16 cellular contexts compared by ENCODE assay signal in the genomic region with DNA sequence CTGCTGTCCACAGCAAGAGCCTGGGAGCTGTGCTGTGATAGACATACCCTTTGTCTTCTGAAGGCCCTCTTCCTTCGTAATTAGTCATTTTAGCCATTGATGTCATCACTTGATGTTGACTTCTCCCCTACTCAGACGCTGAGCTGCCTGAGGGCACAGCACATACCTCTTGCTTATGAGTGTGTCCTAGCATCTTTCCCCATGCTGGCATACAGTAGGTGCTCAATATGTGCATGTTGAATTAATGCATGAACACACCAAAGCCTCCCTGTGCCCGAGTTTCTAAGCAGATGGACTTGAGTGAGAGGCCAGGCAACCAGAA.
DNase-seq lines count a peak whose midpoint lies in the region; ATAC-seq, FAIRE-seq and TF ChIP-seq lines count a peak whose summit lies in the region.
"Had no signal": no experiment of that assay in that cellular context is flagged by ENCODE, and none has a peak within 500 bp of the region (broad histone marks: within the 10 kb centered on the region; RNA-seq: fewer than 3 reads in every experiment).

No MANE protein-coding gene starts in this region.

- H3K4me3 Mint-ChIP-seq in activated T-cell treated with anti-CD3 and anti-CD28 coated beads, Interleukin-2, amount 50 U/mL, for 24 hours = no peak overlapping the region
- H3K4me3 Mint-ChIP-seq: nephron had no signal

- H3F3A ChIP-seq in DOHH2 (ENCODE audit: control insufficient read depth, insufficient read depth) = peaks cover 21% of the 10 kb centered on the region

- no peak overlapping the region for H3K4me3 ChIP-seq in DOHH2 (ENCODE audit: low read length)
- no peak overlapping the region for H3K4me3 ChIP-seq in foreskin fibroblast (ENCODE audit: low read depth in 1 of 2, low read length in 2 of 2)
- H3K4me3 ChIP-seq: coronary artery, esophagus squamous epithelium, left ventricle myocardium inferior had no signal

- no peaks in the 10 kb centered on the region for H3K9me2 ChIP-seq in DOHH2 (replicated peaks; ENCODE audit: control insufficient read depth, low read length)

- peaks cover 75% of the 10 kb centered on the region for H3K36me3 Mint-ChIP-seq in activated T-cell treated with anti-CD3 and anti-CD28 coated beads, Interleukin-2, amount 50 U/mL, for 24 hours (ENCODE audit: low read depth)

- H3K4me1 Mint-ChIP-seq in activated T-cell treated with anti-CD3 and anti-CD28 coated beads, Interleukin-2, amount 50 U/mL, for 24 hours (ENCODE audit: low read depth) = peaks cover 63% of the 10 kb centered on the region

- no peaks in the 10 kb centered on the region for H3K27me3 Mint-ChIP-seq in activated T-cell treated with anti-CD3 and anti-CD28 coated beads, Interleukin-2, amount 50 U/mL, for 24 hours

- peaks cover 47% of the 10 kb centered on the region for H3K79me2 ChIP-seq in DOHH2 (ENCODE audit: control insufficient read depth, low read length)

- H3K27me3 ChIP-seq in DOHH2 (ENCODE audit: control insufficient read depth, low read length) (no peaks in the 10 kb centered on the region), layer of hippocampus (ENCODE audit: control insufficient read depth, insufficient read depth, low read length) (no peaks in the 10 kb centered on the region)

- peak overlapping the region; percentile 95 for H3K27ac Mint-ChIP-seq in activated T-cell treated with anti-CD3 and anti-CD28 coated beads, Interleukin-2, amount 50 U/mL, for 24 hours
- H3K27ac Mint-ChIP-seq: nephron had no signal

- peak; percentile 68 for FAIRE-seq in HTR-8/SVneo (lab: Jason Lieb, UNC)

- no peak for TF ChIP-seq CTCF in DOHH2 (IDR thresholded peaks at IDR 0.05; ENCODE audit: low read depth, low read length, poor library complexity, severe bottlenecking)
- no peak for TF ChIP-seq CTCF in foreskin fibroblast (IDR thresholded peaks at IDR 0.05; ENCODE audit: low read depth, low read length)

- no peak for ATAC-seq in HG02870 (IDR thresholded peaks at IDR 0.05; ENCODE audit: unreplicated experiment)
- ATAC-seq in GM21786 (IDR thresholded peaks at IDR 0.05; ENCODE audit: unreplicated experiment) = no peak

- H3K4me1 ChIP-seq in DOHH2 (ENCODE audit: control insufficient read depth, low read length) = peaks cover 89% of the 10 kb centered on the region

- H3K9me3 Mint-ChIP-seq in activated T-cell treated with anti-CD3 and anti-CD28 coated beads, Interleukin-2, amount 50 U/mL, for 24 hours = no peaks in the 10 kb centered on the region
- H3K9me3 Mint-ChIP-seq: nephron had no signal

- no peaks in the 10 kb centered on the region for H4K20me1 ChIP-seq in DOHH2 (ENCODE audit: control insufficient read depth, insufficient read depth, low read depth, low read length)

- H3K4me2 ChIP-seq in DOHH2 (ENCODE audit: low read length) = no peak overlapping the region

- H3K27ac ChIP-seq in DOHH2 (ENCODE audit: low read depth, low read length) = peak overlapping the region; percentile 95
- peak overlapping the region; percentile 97 for H3K27ac ChIP-seq in layer of hippocampus (ENCODE audit: low read depth, low read length)
- H3K27ac ChIP-seq: C4-2B, coronary artery, esophagus squamous epithelium, left ventricle myocardium inferior had no signal

- no peaks in the 10 kb centered on the region for H3K9me3 ChIP-seq in DOHH2 (ENCODE audit: control insufficient read depth, insufficient read depth, low read length)
- H3K9me3 ChIP-seq: esophagus squamous epithelium, left ventricle myocardium inferior had no signal

- DNase-seq in HTR-8/SVneo (ENCODE audit: insufficient read length, low spot score) (no peak), foreskin fibroblast (no peak), AML-193 (lab: John Stamatoyannopoulos, UW) (no peak)
- no peak for DNase-seq in activated T-cell treated with anti-CD3 and anti-CD28 coated beads, Interleukin-2, amount 50 U/mL, for 24 hours
- DNase-seq: esophagus squamous epithelium; GDM1; left ventricle myocardium inferior; stimulated activated CD4-positive, alpha-beta T cell treated with anti-CD3 and anti-CD28 coated beads, Interleukin-2, amount 100 ng/mL, for 48 hours; stimulated activated naive CD4-positive, alpha-beta T cell treated with Interleukin-2 at 50 U/mL for 16 hours had no signal

- H3K36me3 ChIP-seq in DOHH2 (ENCODE audit: control insufficient read depth, low read length) = peaks cover 47% of the 10 kb centered on the region
- H3K36me3 ChIP-seq: esophagus squamous epithelium, left ventricle myocardium inferior had no signal
